ENCODE assay signal across 8 cellular contexts in the genomic region with DNA sequence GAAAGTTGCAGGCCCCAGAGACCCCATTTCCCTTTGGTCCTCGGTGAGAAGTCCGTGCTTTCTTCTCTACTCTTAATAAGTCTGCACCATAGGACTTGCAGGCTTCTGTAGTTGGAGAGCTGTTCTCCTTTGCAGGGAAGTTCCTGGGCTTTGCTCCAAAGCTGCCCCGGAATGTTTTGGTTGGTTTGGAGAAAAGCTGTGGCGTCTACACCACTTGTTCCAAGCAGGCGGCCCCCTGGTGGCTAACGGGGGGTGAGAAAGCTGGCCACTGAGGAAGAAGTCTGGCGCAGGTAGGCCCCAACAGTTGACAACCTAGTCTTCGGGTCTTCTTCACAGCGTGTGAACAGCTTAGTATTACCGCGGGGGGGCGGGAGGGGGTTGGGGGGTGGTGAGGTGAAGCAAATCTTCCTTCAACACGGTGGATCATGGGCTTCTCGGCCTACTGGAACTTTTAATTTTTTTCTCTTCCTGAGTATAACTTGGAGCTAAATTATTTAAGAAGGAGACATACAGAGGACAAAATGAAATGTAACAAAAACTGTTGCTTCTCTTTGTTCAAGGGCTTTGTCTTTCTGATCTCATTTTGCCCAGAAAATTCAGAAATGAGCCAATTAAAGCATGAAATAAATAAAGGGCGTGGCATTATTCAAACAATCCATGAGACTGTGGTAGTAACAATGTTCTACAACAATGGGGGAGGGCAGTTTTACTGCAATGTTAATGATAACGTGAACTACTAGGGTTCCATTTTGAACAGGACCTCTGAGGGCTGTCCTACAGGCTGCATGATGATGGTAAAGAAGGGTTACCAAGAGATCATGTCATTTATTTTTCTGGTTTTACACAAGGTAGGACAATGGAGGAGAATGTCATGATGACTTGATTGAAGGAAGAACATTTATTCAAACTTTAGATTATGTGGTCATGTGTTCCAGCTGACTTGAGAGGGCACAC. TPM values are rescaled to one million over a fixed set of nuclear protein-coding genes. Genes with fewer than 3 reads are reported as not detected.
DNase-seq lines count a peak whose midpoint lies in the region; ATAC-seq and TF ChIP-seq lines count a peak whose summit lies in the region.

No MANE protein-coding gene starts in this region.

- no peaks in the 10 kb centered on the region for H3K9me3 ChIP-seq in CD8-positive, alpha-beta memory T cell (ENCODE audit: low read length)
- no peaks in the 10 kb centered on the region for H3K9me3 ChIP-seq in naive thymus-derived CD4-positive, alpha-beta T cell (ENCODE audit: control insufficient read depth in 2 of 3, low read length in 3 of 3)

- no peaks in the 10 kb centered on the region for H3K27me3 ChIP-seq in CD8-positive, alpha-beta memory T cell (ENCODE audit: insufficient read depth, low read length, poor library complexity, severe bottlenecking)
- H3K27me3 ChIP-seq in naive thymus-derived CD4-positive, alpha-beta T cell (ENCODE audit: control insufficient read depth in 2 of 2, insufficient read depth in 2 of 2, low read length in 2 of 2): peaks cover 0 to 4% of the 10 kb centered on the region in 2 donors

- H3K27ac ChIP-seq in CD8-positive, alpha-beta memory T cell (ENCODE audit: low read depth, low read length): peak overlapping the region; percentile 57
- peak overlapping the region; percentile 93 to 99 for H3K27ac ChIP-seq in coronary artery
- H3K27ac ChIP-seq in naive thymus-derived CD4-positive, alpha-beta T cell (ENCODE audit: low read depth, low read length): no peak overlapping the region

- H3K4me3 Mint-ChIP-seq in CD8-positive, alpha-beta memory T cell: no peak overlapping the region
- H3K4me3 Mint-ChIP-seq in naive thymus-derived CD4-positive, alpha-beta T cell: no peak overlapping the region

- no peak for ATAC-seq in naive thymus-derived CD4-positive, alpha-beta T cell
- ATAC-seq in GM21515 (IDR thresholded peaks at IDR 0.05; ENCODE audit: unreplicated experiment): no peak

- H3K27ac Mint-ChIP-seq in CD8-positive, alpha-beta memory T cell: no peak overlapping the region
- H3K27ac Mint-ChIP-seq in naive thymus-derived CD4-positive, alpha-beta T cell: no peak overlapping the region

- DNase-seq in CD8-positive, alpha-beta memory T cell: no peak
- DNase-seq in M059J (ENCODE audit: low read depth) (peak; percentile 77), coronary artery (ENCODE audit: low spot score) (peak; percentile 91), medulla oblongata (ENCODE audit: extremely low spot score) (peak; percentile 60), RKO (ENCODE audit: low spot score) (no peak), activated gamma-delta T cell treated with Interleukin-2 at 50 U/mL for 16 hours (no peak)
- DNase-seq in naive thymus-derived CD4-positive, alpha-beta T cell: no peak

- H3K36me3 Mint-ChIP-seq in CD8-positive, alpha-beta memory T cell: no peaks in the 10 kb centered on the region
- no peaks in the 10 kb centered on the region for H3K36me3 Mint-ChIP-seq in naive thymus-derived CD4-positive, alpha-beta T cell

- H3K4me1 Mint-ChIP-seq in CD8-positive, alpha-beta memory T cell: no peaks in the 10 kb centered on the region
- H3K4me1 Mint-ChIP-seq in naive thymus-derived CD4-positive, alpha-beta T cell: peaks cover 0 to 7% (median 4%) of the 10 kb centered on the region in 7 donors

- peak; percentile 34 for TF ChIP-seq CTCF in coronary artery (IDR thresholded peaks at IDR 0.05)

- CTCF ChIA-PET in CD8-positive, alpha-beta memory T cell (lab: Charles Lee): no interaction called here
- CTCF ChIA-PET in naive thymus-derived CD4-positive, alpha-beta T cell (lab: Charles Lee): no interaction called here

- peaks cover 0 to 7% (median 3%) of the 10 kb centered on the region in 5 donors for H3K9me3 Mint-ChIP-seq in CD8-positive, alpha-beta memory T cell
- peaks cover 0 to 15% (median 2%) of the 10 kb centered on the region in 11 donors for H3K9me3 Mint-ChIP-seq in naive thymus-derived CD4-positive, alpha-beta T cell

- POLR2A ChIA-PET in CD8-positive, alpha-beta memory T cell (lab: Charles Lee): no interaction called here
- POLR2A ChIA-PET in naive thymus-derived CD4-positive, alpha-beta T cell (lab: Charles Lee): no interaction called here

- no peak overlapping the region for H3K4me3 ChIP-seq in CD8-positive, alpha-beta memory T cell (ENCODE audit: low read length)
- H3K4me3 ChIP-seq in coronary artery: no peak overlapping the region
- H3K4me3 ChIP-seq in naive thymus-derived CD4-positive, alpha-beta T cell (ENCODE audit: low read length): no peak overlapping the region

- intact Hi-C loops in naive thymus-derived CD4-positive, alpha-beta T cell (cut with micrococcal nuclease): no loop called here

- H3K36me3 ChIP-seq in CD8-positive, alpha-beta memory T cell (ENCODE audit: insufficient read depth, low read length): no peaks in the 10 kb centered on the region
- H3K36me3 ChIP-seq in naive thymus-derived CD4-positive, alpha-beta T cell (ENCODE audit: control insufficient read depth in 2 of 3, insufficient read depth in 3 of 3, low read length in 3 of 3): no peaks in the 10 kb centered on the region

- peaks cover 29 to 37% of the 10 kb centered on the region in 2 donors for H3K27me3 Mint-ChIP-seq in CD8-positive, alpha-beta memory T cell
- H3K27me3 Mint-ChIP-seq in naive thymus-derived CD4-positive, alpha-beta T cell: peaks cover 41 to 58% (median 46%) of the 10 kb centered on the region in 5 donors

- H3K4me1 ChIP-seq in CD8-positive, alpha-beta memory T cell (ENCODE audit: insufficient read depth, low read length): no peaks in the 10 kb centered on the region
- no peaks in the 10 kb centered on the region for H3K4me1 ChIP-seq in naive thymus-derived CD4-positive, alpha-beta T cell (ENCODE audit: control insufficient read depth in 2 of 2, insufficient read depth in 2 of 2, low read length in 2 of 2)

RNA-seq across cellular contexts. Expression of gene THRB, which starts 2.2 kb away (rescaled TPM):
- not detected for total RNA-seq in CD8-positive, alpha-beta memory T cell
- not detected for polyA plus RNA-seq in CD8-positive, alpha-beta memory T cell
- 1.3 and 2.0 TPM in 2 replicates for total RNA-seq in M059J (2014; rRNA removed; shearing (Covaris generic))
- total RNA-seq in naive thymus-derived CD4-positive, alpha-beta T cell: 1 to 10 TPM in 1 of 5 experiments, under 1 TPM in 1, not detected in 3; 0.16 to 1.0 TPM
- polyA plus RNA-seq in naive thymus-derived CD4-positive, alpha-beta T cell: under 1 TPM in 1 of 2 donors, not detected in 1; 0.05 TPM

Comparison
In these comparisons a context has a peak if more than half of its experiments do, and no peak if none do; other contexts are left out.
1. DNase-seq: peak in M059J (single experiment), coronary artery (single experiment) and medulla oblongata (single experiment); none in CD8-positive, alpha-beta memory T cell (0 of 5), RKO (single experiment), naive thymus-derived CD4-positive, alpha-beta T cell (0 of 9) and activated gamma-delta T cell treated with Interleukin-2 at 50 U/mL for 16 hours (single experiment).